1 cellular context compared by ENCODE assay signal in the genomic region with DNA sequence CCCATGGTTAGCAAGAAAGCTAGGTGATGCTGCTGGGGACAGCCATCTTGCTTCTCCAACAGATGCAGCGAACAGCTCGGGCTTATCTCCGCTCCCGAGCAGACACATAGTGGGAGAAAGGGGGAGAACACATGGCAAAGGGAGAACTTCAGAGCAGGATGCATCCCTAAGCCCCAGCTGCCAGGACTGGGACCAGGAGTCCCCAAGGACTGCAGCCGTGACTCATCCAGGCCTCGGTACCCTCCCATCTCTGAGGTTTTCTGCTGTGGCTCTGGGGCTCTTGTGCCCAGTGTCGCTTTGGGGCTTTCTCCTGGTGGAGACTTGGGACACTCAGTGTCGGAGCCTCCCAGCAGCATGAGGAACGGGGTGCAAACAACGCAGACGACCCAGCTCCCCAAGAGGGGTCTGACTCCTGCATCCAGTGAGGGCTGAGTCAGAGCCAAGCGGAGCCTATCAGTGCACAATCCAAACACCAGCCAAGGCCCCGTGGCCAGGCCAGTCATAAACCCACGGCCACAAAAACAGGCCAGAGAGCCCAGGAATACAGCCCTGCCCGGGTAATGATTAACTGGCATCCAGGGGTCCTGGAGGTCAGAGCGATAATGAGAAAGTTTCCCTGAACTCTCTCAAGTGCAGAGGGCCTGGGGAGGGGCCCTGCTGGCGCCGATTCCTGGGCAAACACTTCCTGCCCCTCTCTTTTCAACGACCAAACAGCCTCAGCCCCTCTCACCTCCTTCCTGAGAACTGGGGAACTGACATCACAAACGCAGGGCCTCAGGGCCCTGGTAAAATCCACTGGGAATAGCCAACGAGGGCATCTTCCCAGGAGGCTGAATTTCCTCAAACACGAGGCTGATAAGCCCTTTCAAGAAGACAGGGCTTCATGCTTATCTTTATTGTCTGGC.
TF ChIP-seq lines count a peak whose summit lies in the region.

No MANE protein-coding gene starts in this region.

TF ChIP-seq in HepG2, 621 proteins besides CTCF, POLR2A, EP300 and RAD21 (continued from another document and continues in another):
- TF ChIP-seq, protein P1, sequence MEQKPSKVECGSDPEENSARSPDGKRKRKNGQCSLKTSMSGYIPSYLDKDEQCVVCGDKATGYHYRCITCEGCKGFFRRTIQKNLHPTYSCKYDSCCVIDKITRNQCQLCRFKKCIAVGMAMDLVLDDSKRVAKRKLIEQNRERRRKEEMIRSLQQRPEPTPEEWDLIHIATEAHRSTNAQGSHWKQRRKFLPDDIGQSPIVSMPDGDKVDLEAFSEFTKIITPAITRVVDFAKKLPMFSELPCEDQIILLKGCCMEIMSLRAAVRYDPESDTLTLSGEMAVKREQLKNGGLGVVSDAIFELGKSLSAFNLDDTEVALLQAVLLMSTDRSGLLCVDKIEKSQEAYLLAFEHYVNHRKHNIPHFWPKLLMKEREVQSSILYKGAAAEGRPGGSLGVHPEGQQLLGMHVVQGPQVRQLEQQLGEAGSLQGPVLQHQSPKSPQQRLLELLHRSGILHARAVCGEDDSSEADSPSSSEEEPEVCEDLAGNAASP (CRISPR knock-in tag; IDR thresholded peaks at IDR 0.05; ENCODE audit: borderline replicate concordance) = peak; percentile 62; the same call in 1 of the 2 replicates
- TF ChIP-seq SCMH1 (CRISPR knock-in tag; IDR thresholded peaks at IDR 0.05; ENCODE audit: borderline replicate concordance) (no peak), CHCHD3 (CRISPR knock-in tag; IDR thresholded peaks at IDR 0.05) (no peak), KDM6A (CRISPR knock-in tag; IDR thresholded peaks at IDR 0.05; ENCODE audit: low read depth) (peak; percentile 47), ZNF441 (CRISPR knock-in tag; IDR thresholded peaks at IDR 0.05; ENCODE audit: borderline replicate concordance) (peak; percentile 12; the same call in 1 of the 2 replicates), REXO4 (CRISPR knock-in tag; IDR thresholded peaks at IDR 0.05; ENCODE audit: borderline replicate concordance) (no peak), FOXA1 (IDR thresholded peaks at IDR 0.05) (no peak), FOXA1 (CRISPR knock-in tag; IDR thresholded peaks at IDR 0.05) (no peak), KLF6 (CRISPR knock-in tag; IDR thresholded peaks at IDR 0.05) (no peak), HHEX (CRISPR knock-in tag; IDR thresholded peaks at IDR 0.05) (no peak), MEF2D (CRISPR knock-in tag; IDR thresholded peaks at IDR 0.05) (peak; percentile 70; the same call in 1 of the 2 replicates), ZNF83 (CRISPR knock-in tag; IDR thresholded peaks at IDR 0.05; ENCODE audit: borderline replicate concordance) (no peak), DR1 (CRISPR knock-in tag; IDR thresholded peaks at IDR 0.05) (no peak), SMAD9 (CRISPR knock-in tag; IDR thresholded peaks at IDR 0.05) (no peak), ZNF749 (CRISPR knock-in tag; IDR thresholded peaks at IDR 0.05; ENCODE audit: borderline replicate concordance) (no peak; the same call in 1 of the 2 replicates), MED8 (CRISPR knock-in tag; IDR thresholded peaks at IDR 0.05; ENCODE audit: insufficient replicate concordance) (no peak), FOXC1 (CRISPR knock-in tag; IDR thresholded peaks at IDR 0.05; ENCODE audit: borderline replicate concordance) (no peak), SETDB1 (CRISPR knock-in tag; IDR thresholded peaks at IDR 0.05; ENCODE audit: borderline replicate concordance) (no peak), ISX (CRISPR knock-in tag; conservative IDR thresholded peaks at IDR 0.05) (no peak), MEIS2 (CRISPR knock-in tag; IDR thresholded peaks at IDR 0.05) (no peak), HIVEP1 (CRISPR knock-in tag; IDR thresholded peaks at IDR 0.05) (peak; percentile 72), RXRB (CRISPR knock-in tag; IDR thresholded peaks at IDR 0.05; ENCODE audit: borderline replicate concordance) (peak; percentile 88; the same call in 1 of the 2 replicates), GATA4 (IDR thresholded peaks at IDR 0.05; ENCODE audit: borderline replicate concordance, low read depth) (peak; percentile 78; the same call in 1 of the 2 replicates), DNMT1 (CRISPR knock-in tag; IDR thresholded peaks at IDR 0.05) (no peak), ZNF546 (CRISPR knock-in tag; conservative IDR thresholded peaks at IDR 0.05) (no peak), ZNF672 (CRISPR knock-in tag; IDR thresholded peaks at IDR 0.05) (no peak), ZNF160 (CRISPR knock-in tag; IDR thresholded peaks at IDR 0.05) (no peak), SOX6 (IDR thresholded peaks at IDR 0.05) (no peak), SOX6 (CRISPR knock-in tag; IDR thresholded peaks at IDR 0.05) (peak; percentile 83), NONO (IDR thresholded peaks at IDR 0.05) (no peak), NONO (CRISPR knock-in tag; conservative IDR thresholded peaks at IDR 0.05) (0 out of 2 replicates have a peak, but pooled peaks have one; percentile 53), ZNF292 (CRISPR knock-in tag; IDR thresholded peaks at IDR 0.05; ENCODE audit: borderline replicate concordance, low read depth) (peak; percentile 43), IKZF1 (IDR thresholded peaks at IDR 0.05) (no peak)
- TF ChIP-seq, protein P2, sequence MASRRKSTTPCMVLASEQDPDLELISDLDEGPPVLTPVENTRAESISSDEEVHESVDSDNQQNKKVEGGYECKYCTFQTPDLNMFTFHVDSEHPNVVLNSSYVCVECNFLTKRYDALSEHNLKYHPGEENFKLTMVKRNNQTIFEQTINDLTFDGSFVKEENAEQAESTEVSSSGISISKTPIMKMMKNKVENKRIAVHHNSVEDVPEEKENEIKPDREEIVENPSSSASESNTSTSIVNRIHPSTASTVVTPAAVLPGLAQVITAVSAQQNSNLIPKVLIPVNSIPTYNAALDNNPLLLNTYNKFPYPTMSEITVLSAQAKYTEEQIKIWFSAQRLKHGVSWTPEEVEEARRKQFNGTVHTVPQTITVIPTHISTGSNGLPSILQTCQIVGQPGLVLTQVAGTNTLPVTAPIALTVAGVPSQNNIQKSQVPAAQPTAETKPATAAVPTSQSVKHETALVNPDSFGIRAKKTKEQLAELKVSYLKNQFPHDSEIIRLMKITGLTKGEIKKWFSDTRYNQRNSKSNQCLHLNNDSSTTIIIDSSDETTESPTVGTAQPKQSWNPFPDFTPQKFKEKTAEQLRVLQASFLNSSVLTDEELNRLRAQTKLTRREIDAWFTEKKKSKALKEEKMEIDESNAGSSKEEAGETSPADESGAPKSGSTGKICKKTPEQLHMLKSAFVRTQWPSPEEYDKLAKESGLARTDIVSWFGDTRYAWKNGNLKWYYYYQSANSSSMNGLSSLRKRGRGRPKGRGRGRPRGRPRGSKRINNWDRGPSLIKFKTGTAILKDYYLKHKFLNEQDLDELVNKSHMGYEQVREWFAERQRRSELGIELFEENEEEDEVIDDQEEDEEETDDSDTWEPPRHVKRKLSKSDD (CRISPR knock-in tag; IDR thresholded peaks at IDR 0.05; ENCODE audit: low read depth) = no peak
- TF ChIP-seq, protein P3, sequence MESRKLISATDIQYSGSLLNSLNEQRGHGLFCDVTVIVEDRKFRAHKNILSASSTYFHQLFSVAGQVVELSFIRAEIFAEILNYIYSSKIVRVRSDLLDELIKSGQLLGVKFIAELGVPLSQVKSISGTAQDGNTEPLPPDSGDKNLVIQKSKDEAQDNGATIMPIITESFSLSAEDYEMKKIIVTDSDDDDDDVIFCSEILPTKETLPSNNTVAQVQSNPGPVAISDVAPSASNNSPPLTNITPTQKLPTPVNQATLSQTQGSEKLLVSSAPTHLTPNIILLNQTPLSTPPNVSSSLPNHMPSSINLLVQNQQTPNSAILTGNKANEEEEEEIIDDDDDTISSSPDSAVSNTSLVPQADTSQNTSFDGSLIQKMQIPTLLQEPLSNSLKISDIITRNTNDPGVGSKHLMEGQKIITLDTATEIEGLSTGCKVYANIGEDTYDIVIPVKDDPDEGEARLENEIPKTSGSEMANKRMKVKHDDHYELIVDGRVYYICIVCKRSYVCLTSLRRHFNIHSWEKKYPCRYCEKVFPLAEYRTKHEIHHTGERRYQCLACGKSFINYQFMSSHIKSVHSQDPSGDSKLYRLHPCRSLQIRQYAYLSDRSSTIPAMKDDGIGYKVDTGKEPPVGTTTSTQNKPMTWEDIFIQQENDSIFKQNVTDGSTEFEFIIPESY (CRISPR knock-in tag; IDR thresholded peaks at IDR 0.05) = no peak
- TF ChIP-seq, protein P4, sequence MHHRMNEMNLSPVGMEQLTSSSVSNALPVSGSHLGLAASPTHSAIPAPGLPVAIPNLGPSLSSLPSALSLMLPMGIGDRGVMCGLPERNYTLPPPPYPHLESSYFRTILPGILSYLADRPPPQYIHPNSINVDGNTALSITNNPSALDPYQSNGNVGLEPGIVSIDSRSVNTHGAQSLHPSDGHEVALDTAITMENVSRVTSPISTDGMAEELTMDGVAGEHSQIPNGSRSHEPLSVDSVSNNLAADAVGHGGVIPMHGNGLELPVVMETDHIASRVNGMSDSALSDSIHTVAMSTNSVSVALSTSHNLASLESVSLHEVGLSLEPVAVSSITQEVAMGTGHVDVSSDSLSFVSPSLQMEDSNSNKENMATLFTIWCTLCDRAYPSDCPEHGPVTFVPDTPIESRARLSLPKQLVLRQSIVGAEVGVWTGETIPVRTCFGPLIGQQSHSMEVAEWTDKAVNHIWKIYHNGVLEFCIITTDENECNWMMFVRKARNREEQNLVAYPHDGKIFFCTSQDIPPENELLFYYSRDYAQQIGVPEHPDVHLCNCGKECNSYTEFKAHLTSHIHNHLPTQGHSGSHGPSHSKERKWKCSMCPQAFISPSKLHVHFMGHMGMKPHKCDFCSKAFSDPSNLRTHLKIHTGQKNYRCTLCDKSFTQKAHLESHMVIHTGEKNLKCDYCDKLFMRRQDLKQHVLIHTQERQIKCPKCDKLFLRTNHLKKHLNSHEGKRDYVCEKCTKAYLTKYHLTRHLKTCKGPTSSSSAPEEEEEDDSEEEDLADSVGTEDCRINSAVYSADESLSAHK (CRISPR knock-in tag; IDR thresholded peaks at IDR 0.05; ENCODE audit: borderline replicate concordance) = no peak
- TF ChIP-seq, protein P5, sequence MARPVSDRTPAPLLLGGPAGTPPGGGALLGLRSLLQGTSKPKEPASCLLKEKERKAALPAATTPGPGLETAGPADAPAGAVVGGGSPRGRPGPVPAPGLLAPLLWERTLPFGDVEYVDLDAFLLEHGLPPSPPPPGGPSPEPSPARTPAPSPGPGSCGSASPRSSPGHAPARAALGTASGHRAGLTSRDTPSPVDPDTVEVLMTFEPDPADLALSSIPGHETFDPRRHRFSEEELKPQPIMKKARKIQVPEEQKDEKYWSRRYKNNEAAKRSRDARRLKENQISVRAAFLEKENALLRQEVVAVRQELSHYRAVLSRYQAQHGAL (CRISPR knock-in tag; IDR thresholded peaks at IDR 0.05; ENCODE audit: not compliant biosample characterization) = no peak
- TF ChIP-seq, protein P6, sequence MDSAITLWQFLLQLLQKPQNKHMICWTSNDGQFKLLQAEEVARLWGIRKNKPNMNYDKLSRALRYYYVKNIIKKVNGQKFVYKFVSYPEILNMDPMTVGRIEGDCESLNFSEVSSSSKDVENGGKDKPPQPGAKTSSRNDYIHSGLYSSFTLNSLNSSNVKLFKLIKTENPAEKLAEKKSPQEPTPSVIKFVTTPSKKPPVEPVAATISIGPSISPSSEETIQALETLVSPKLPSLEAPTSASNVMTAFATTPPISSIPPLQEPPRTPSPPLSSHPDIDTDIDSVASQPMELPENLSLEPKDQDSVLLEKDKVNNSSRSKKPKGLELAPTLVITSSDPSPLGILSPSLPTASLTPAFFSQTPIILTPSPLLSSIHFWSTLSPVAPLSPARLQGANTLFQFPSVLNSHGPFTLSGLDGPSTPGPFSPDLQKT (CRISPR knock-in tag; IDR thresholded peaks at IDR 0.05; ENCODE audit: borderline replicate concordance) = no peak
- TF ChIP-seq, protein P7, sequence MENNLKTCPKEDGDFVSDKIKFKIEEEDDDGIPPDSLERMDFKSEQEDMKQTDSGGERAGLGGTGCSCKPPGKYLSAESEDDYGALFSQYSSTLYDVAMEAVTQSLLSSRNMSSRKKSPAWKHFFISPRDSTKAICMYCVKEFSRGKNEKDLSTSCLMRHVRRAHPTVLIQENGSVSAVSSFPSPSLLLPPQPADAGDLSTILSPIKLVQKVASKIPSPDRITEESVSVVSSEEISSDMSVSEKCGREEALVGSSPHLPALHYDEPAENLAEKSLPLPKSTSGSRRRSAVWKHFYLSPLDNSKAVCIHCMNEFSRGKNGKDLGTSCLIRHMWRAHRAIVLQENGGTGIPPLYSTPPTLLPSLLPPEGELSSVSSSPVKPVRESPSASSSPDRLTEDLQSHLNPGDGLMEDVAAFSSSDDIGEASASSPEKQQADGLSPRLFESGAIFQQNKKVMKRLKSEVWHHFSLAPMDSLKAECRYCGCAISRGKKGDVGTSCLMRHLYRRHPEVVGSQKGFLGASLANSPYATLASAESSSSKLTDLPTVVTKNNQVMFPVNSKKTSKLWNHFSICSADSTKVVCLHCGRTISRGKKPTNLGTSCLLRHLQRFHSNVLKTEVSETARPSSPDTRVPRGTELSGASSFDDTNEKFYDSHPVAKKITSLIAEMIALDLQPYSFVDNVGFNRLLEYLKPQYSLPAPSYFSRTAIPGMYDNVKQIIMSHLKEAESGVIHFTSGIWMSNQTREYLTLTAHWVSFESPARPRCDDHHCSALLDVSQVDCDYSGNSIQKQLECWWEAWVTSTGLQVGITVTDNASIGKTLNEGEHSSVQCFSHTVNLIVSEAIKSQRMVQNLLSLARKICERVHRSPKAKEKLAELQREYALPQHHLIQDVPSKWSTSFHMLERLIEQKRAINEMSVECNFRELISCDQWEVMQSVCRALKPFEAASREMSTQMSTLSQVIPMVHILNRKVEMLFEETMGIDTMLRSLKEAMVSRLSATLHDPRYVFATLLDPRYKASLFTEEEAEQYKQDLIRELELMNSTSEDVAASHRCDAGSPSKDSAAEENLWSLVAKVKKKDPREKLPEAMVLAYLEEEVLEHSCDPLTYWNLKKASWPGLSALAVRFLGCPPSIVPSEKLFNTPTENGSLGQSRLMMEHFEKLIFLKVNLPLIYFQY (CRISPR knock-in tag; IDR thresholded peaks at IDR 0.05; ENCODE audit: borderline replicate concordance) = no peak; the same call in 1 of the 2 replicates
- TF ChIP-seq, protein P8, sequence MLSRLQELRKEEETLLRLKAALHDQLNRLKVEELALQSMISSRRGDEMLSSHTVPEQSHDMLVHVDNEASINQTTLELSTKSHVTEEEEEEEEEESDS (CRISPR knock-in tag; IDR thresholded peaks at IDR 0.05; ENCODE audit: borderline replicate concordance) = no peak
- TF ChIP-seq, protein P9, sequence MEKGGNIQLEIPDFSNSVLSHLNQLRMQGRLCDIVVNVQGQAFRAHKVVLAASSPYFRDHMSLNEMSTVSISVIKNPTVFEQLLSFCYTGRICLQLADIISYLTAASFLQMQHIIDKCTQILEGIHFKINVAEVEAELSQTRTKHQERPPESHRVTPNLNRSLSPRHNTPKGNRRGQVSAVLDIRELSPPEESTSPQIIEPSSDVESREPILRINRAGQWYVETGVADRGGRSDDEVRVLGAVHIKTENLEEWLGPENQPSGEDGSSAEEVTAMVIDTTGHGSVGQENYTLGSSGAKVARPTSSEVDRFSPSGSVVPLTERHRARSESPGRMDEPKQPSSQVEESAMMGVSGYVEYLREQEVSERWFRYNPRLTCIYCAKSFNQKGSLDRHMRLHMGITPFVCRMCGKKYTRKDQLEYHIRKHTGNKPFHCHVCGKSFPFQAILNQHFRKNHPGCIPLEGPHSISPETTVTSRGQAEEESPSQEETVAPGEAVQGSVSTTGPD (CRISPR knock-in tag; IDR thresholded peaks at IDR 0.05) = no peak; the same call in 1 of the 2 replicates
- TF ChIP-seq, protein P10, sequence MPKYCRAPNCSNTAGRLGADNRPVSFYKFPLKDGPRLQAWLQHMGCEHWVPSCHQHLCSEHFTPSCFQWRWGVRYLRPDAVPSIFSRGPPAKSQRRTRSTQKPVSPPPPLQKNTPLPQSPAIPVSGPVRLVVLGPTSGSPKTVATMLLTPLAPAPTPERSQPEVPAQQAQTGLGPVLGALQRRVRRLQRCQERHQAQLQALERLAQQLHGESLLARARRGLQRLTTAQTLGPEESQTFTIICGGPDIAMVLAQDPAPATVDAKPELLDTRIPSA (CRISPR knock-in tag; IDR thresholded peaks at IDR 0.05; ENCODE audit: borderline replicate concordance) = no peak
